18 cellular contexts compared by ENCODE assay signal in the genomic region with DNA sequence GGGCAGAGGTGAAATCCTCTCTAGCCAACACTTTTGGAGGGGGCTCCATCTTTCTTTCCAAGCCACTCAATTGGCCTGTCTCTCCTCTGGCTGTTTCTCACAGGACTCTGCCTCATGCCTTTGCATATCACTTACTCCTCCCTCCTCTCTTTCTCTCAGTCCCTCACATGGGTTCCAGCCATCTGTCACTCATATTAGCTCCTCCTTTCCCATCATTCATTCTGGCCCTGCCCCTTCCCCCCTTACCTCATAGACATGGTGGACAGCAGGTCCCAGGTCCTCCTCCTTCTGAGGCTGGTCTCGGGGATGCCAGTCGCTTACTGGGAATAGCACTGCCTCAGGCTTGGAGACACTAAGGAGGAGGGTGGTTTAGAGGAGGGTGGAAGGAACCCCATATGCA. TPM values are rescaled to one million over a fixed set of nuclear protein-coding genes. Genes with fewer than 3 reads are reported as not detected.
DNase-seq lines count a peak whose midpoint lies in the region; ATAC-seq and TF ChIP-seq lines count a peak whose summit lies in the region.
"Had no signal": no experiment of that assay in that cellular context is flagged by ENCODE, and none has a peak within 500 bp of the region (broad histone marks: within the 10 kb centered on the region; RNA-seq: fewer than 3 reads in every experiment).

No MANE protein-coding gene starts in this region.

- no peaks in the 10 kb centered on the region for H3K27me3 Mint-ChIP-seq in natural killer cell (ENCODE audit: low read depth in 2 of 2)
- no peaks in the 10 kb centered on the region for H3K27me3 Mint-ChIP-seq in natural killer cell treated with Interleukin-12 subunit alpha and Interleukin-12 subunit beta and Interleukin-15 and Interleukin-18, amount 100 ng/mL, for 72 hours
- H3K27me3 Mint-ChIP-seq in naive thymus-derived CD8-positive, alpha-beta T cell = no peaks in the 10 kb centered on the region
- H3K27me3 Mint-ChIP-seq: naive B cell had no signal

- ATAC-seq in natural killer cell = no peak
- ATAC-seq in natural killer cell treated with Interleukin-12 subunit alpha and Interleukin-12 subunit beta and Interleukin-15 and Interleukin-18, amount 100 ng/mL, for 72 hours = no peak
- ATAC-seq in naive thymus-derived CD8-positive, alpha-beta T cell = no peak
- ATAC-seq in HG02798 (IDR thresholded peaks at IDR 0.05; ENCODE audit: poor library complexity, unreplicated experiment) = no peak
- ATAC-seq: left colon had no signal

- H3K27ac Mint-ChIP-seq in natural killer cell = peak overlapping the region; percentile 53 to 59
- H3K27ac Mint-ChIP-seq in natural killer cell treated with Interleukin-12 subunit alpha and Interleukin-12 subunit beta and Interleukin-15 and Interleukin-18, amount 100 ng/mL, for 72 hours = peak overlapping the region in 1 of 2 donors; percentile 4
- peak overlapping the region in 9 of 10 donors; percentile 0 to 79 (median 73) for H3K27ac Mint-ChIP-seq in naive thymus-derived CD8-positive, alpha-beta T cell
- H3K27ac Mint-ChIP-seq: activated T-helper 1 cell treated with anti-CD3 and anti-CD28 coated beads, Interleukin-12 subunit alpha, Interleukin-12 subunit beta, Interleukin-2, Interleukin-4 antibody, amounts not matched to agents 30 ng/mL and 10 ng/mL and 1 ng/mL, durations not matched to agents 14 hours and 24 hours and 36 hours; endodermal cell had no signal

- POLR2A ChIA-PET in naive thymus-derived CD8-positive, alpha-beta T cell (lab: Charles Lee) = interaction anchor here (0.6 to 5.3 kb wide), 4 partner anchors 9 to 47 kb away, joined by 3 to 99 read pairs (median 33); a partner anchor contains a TSS

- H3K9me3 ChIP-seq in WERI-Rb-1 (ENCODE audit: severe bottlenecking) = no peaks in the 10 kb centered on the region
- H3K9me3 ChIP-seq: uterus had no signal

- no peak for TF ChIP-seq CTCF in natural killer cell (IDR thresholded peaks at IDR 0.05)
- no peak for TF ChIP-seq CTCF in WERI-Rb-1 (IDR thresholded peaks at IDR 0.05; ENCODE audit: low read depth, low read length)

- H3K4me1 Mint-ChIP-seq in natural killer cell = peaks cover 23 to 40% of the 10 kb centered on the region in 2 donors
- H3K4me1 Mint-ChIP-seq in natural killer cell treated with Interleukin-12 subunit alpha and Interleukin-12 subunit beta and Interleukin-15 and Interleukin-18, amount 100 ng/mL, for 72 hours (ENCODE audit: low read depth in 2 of 2) = peaks cover 14 to 19% of the 10 kb centered on the region in 2 donors
- H3K4me1 Mint-ChIP-seq in naive thymus-derived CD8-positive, alpha-beta T cell = peaks cover 12 to 28% (median 21%) of the 10 kb centered on the region in 4 donors

- DNase-seq in natural killer cell (no peak), WERI-Rb-1 (peak; percentile 22), dermis blood vessel endothelial cell (no peak)
- no peak for DNase-seq in natural killer cell treated with Interleukin-12 subunit alpha and Interleukin-12 subunit beta and Interleukin-15 and Interleukin-18, amount 100 ng/mL, for 72 hours (ENCODE audit: low spot score)
- DNase-seq in naive thymus-derived CD8-positive, alpha-beta T cell = no peak
- DNase-seq in stimulated activated CD4-positive, alpha-beta T cell treated with anti-CD3 and anti-CD28 coated beads, Interleukin-2, amount 100 ng/mL, for 24 hours = no peak
- DNase-seq: endodermal cell, GF-D8, left colon, mesendoderm, MV-4-11, naive B cell, NCI-H69, substantia nigra, uterus had no signal

- intact Hi-C loops in natural killer cell (cut with micrococcal nuclease) = no loop called here

- H3K36me3 Mint-ChIP-seq in natural killer cell = peaks cover 5% of the 10 kb centered on the region
- peaks cover 30% of the 10 kb centered on the region for H3K36me3 Mint-ChIP-seq in natural killer cell treated with Interleukin-12 subunit alpha and Interleukin-12 subunit beta and Interleukin-15 and Interleukin-18, amount 100 ng/mL, for 72 hours
- peaks cover 9 to 95% (median 26%) of the 10 kb centered on the region in 3 donors for H3K36me3 Mint-ChIP-seq in naive thymus-derived CD8-positive, alpha-beta T cell

- no peak overlapping the region for H3K27ac ChIP-seq in WERI-Rb-1
- H3K27ac ChIP-seq: KMS-11, uterus had no signal

- H3K36me3 ChIP-seq in WERI-Rb-1 = peaks cover 33% of the 10 kb centered on the region
- H3K36me3 ChIP-seq: uterus had no signal

- H3K4me3 Mint-ChIP-seq in natural killer cell = no peak overlapping the region
- no peak overlapping the region for H3K4me3 Mint-ChIP-seq in natural killer cell treated with Interleukin-12 subunit alpha and Interleukin-12 subunit beta and Interleukin-15 and Interleukin-18, amount 100 ng/mL, for 72 hours
- H3K4me3 Mint-ChIP-seq in naive thymus-derived CD8-positive, alpha-beta T cell = no peak overlapping the region
- H3K4me3 Mint-ChIP-seq: activated T-helper 1 cell treated with anti-CD3 and anti-CD28 coated beads, Interleukin-12 subunit alpha, Interleukin-12 subunit beta, Interleukin-2, Interleukin-4 antibody, amounts not matched to agents 30 ng/mL and 10 ng/mL and 1 ng/mL, durations not matched to agents 14 hours and 24 hours and 36 hours; endodermal cell; naive B cell had no signal

- no peaks in the 10 kb centered on the region for H3K9me3 Mint-ChIP-seq in natural killer cell
- H3K9me3 Mint-ChIP-seq in natural killer cell treated with Interleukin-12 subunit alpha and Interleukin-12 subunit beta and Interleukin-15 and Interleukin-18, amount 100 ng/mL, for 72 hours = no peaks in the 10 kb centered on the region
- H3K9me3 Mint-ChIP-seq in naive thymus-derived CD8-positive, alpha-beta T cell = no peaks in the 10 kb centered on the region
- H3K9me3 Mint-ChIP-seq: activated T-helper 1 cell treated with anti-CD3 and anti-CD28 coated beads, Interleukin-12 subunit alpha, Interleukin-12 subunit beta, Interleukin-2, Interleukin-4 antibody, amounts not matched to agents 30 ng/mL and 10 ng/mL and 1 ng/mL, durations not matched to agents 14 hours and 24 hours and 36 hours; endodermal cell; naive B cell had no signal

- H3K4me3 ChIP-seq in WERI-Rb-1 (ENCODE audit: low read depth, low read length) = no peak overlapping the region
- H3K4me3 ChIP-seq: uterus had no signal

- H3K27me3 ChIP-seq in WERI-Rb-1 (ENCODE audit: insufficient read depth, low read depth, severe bottlenecking) = no peaks in the 10 kb centered on the region
- H3K27me3 ChIP-seq: uterus had no signal

RNA-seq across cellular contexts. Expression of a gene that starts 16.6 kb away (rescaled TPM):
- 1 to 10 TPM; 5.4 to 9.8 (median 8.9) TPM for total RNA-seq in natural killer cell
- total RNA-seq in natural killer cell treated with Interleukin-12 subunit alpha and Interleukin-12 subunit beta and Interleukin-15 and Interleukin-18, amount 100 ng/mL, for 72 hours = 1 to 10 TPM; 1.1 to 1.5 TPM
- total RNA-seq in naive thymus-derived CD8-positive, alpha-beta T cell = 1 to 10 TPM; 1.7 to 3.2 TPM
- polyA plus RNA-seq in naive thymus-derived CD8-positive, alpha-beta T cell = under 1 TPM in 1 of 3 donors, not detected in 2; 0.42 TPM
- total RNA-seq in dermis blood vessel endothelial cell = 2.2 and 4.0 TPM in 2 replicates

RNA-seq across cellular contexts. Expression of a gene that starts 17.9 kb away (rescaled TPM):
- 100 to 1,000 TPM; 177 to 232 (median 207) TPM for total RNA-seq in natural killer cell
- total RNA-seq in natural killer cell treated with Interleukin-12 subunit alpha and Interleukin-12 subunit beta and Interleukin-15 and Interleukin-18, amount 100 ng/mL, for 72 hours = 10 to 100 TPM; 31.8 to 32.1 TPM
- total RNA-seq in naive thymus-derived CD8-positive, alpha-beta T cell = 100 to 1,000 TPM; 126 to 127 TPM
- polyA plus RNA-seq in naive thymus-derived CD8-positive, alpha-beta T cell = 10 to 100 TPM; 13.4 to 44.5 (median 19.7) TPM
- total RNA-seq in dermis blood vessel endothelial cell = 567 and 846 TPM in 2 replicates

RNA-seq across cellular contexts. Expression of a gene that starts 36.8 kb away (rescaled TPM):
- total RNA-seq in natural killer cell (1 to 10 TPM in 1 of 3 donors, under 1 TPM in 2; 0.45 to 4.9 (median 0.59) TPM), dermis blood vessel endothelial cell (under 0.01 and 0.05 TPM in 2 replicates)
- 10 to 100 TPM; 23.5 to 91.5 TPM for total RNA-seq in natural killer cell treated with Interleukin-12 subunit alpha and Interleukin-12 subunit beta and Interleukin-15 and Interleukin-18, amount 100 ng/mL, for 72 hours
- total RNA-seq in naive thymus-derived CD8-positive, alpha-beta T cell = not detected
- polyA plus RNA-seq in naive thymus-derived CD8-positive, alpha-beta T cell = not detected
- total RNA-seq: endodermal cell had no signal

Comparison
In these comparisons a context has a peak if more than half of its experiments do, and no peak if none do; other contexts are left out.
1. RNA of a gene that starts 36.8 kb away (total RNA-seq): 23.5 to 91.5 TPM in natural killer cell treated with Interleukin-12 subunit alpha and Interleukin-12 subunit beta and Interleukin-15 and Interleukin-18, amount 100 ng/mL, for 72 hours; 0.45 to 4.9 TPM in natural killer cell, not detected in naive thymus-derived CD8-positive, alpha-beta T cell and under 0.01 to 0.05 TPM in dermis blood vessel endothelial cell; every median in the first group is over 4 times any median in the second.